1 cellular context compared by ENCODE assay signal in the genomic region with DNA sequence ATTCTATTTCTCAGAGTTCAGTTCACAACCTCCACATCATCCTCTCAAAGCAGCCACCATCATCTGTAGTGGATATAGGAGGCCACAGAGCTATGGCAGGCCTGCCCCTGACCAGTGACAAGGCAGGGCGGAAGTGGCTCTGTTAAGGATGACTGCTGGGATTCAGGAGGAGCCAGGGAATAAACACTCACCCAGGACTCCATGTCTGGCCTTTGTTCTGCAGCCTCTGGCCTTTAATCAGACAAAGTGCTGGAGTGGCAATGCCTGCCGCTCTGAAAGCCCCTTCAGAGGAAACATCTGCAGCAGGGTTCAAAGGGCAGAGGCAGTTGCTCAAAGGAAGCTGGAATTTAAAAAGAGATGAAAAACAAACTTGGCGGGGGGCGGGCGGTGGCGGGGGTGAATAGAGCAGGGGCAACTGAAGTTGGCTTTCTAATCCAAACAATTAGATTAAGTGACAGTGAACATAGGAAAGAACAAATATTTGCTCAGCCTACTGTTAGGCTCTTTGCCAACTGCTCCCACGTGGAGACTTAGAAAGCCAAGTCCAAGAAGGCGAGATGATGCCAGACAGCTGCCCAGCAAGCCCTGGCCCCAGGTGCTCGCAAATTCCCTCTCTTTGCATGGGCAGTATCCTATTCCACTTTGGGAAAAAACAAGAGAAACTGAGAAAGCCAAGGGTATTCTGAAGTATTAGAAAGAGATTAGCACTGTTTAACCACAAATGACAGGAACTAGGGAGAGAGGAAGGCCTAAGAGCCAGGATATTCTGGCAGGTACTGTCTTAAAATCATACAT.
TF ChIP-seq lines count a peak whose summit lies in the region.

No MANE protein-coding gene starts in this region.

TF ChIP-seq in HepG2, 621 proteins besides CTCF, POLR2A, EP300 and RAD21 (continued from another document and continues in another):
- no peak for TF ChIP-seq ZNF275 (CRISPR knock-in tag; IDR thresholded peaks at IDR 0.05; ENCODE audit: borderline replicate concordance)
- TF ChIP-seq, protein P1, sequence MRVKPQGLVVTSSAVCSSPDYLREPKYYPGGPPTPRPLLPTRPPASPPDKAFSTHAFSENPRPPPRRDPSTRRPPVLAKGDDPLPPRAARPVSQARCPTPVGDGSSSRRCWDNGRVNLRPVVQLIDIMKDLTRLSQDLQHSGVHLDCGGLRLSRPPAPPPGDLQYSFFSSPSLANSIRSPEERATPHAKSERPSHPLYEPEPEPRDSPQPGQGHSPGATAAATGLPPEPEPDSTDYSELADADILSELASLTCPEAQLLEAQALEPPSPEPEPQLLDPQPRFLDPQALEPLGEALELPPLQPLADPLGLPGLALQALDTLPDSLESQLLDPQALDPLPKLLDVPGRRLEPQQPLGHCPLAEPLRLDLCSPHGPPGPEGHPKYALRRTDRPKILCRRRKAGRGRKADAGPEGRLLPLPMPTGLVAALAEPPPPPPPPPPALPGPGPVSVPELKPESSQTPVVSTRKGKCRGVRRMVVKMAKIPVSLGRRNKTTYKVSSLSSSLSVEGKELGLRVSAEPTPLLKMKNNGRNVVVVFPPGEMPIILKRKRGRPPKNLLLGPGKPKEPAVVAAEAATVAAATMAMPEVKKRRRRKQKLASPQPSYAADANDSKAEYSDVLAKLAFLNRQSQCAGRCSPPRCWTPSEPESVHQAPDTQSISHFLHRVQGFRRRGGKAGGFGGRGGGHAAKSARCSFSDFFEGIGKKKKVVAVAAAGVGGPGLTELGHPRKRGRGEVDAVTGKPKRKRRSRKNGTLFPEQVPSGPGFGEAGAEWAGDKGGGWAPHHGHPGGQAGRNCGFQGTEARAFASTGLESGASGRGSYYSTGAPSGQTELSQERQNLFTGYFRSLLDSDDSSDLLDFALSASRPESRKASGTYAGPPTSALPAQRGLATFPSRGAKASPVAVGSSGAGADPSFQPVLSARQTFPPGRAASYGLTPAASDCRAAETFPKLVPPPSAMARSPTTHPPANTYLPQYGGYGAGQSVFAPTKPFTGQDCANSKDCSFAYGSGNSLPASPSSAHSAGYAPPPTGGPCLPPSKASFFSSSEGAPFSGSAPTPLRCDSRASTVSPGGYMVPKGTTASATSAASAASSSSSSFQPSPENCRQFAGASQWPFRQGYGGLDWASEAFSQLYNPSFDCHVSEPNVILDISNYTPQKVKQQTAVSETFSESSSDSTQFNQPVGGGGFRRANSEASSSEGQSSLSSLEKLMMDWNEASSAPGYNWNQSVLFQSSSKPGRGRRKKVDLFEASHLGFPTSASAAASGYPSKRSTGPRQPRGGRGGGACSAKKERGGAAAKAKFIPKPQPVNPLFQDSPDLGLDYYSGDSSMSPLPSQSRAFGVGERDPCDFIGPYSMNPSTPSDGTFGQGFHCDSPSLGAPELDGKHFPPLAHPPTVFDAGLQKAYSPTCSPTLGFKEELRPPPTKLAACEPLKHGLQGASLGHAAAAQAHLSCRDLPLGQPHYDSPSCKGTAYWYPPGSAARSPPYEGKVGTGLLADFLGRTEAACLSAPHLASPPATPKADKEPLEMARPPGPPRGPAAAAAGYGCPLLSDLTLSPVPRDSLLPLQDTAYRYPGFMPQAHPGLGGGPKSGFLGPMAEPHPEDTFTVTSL (CRISPR knock-in tag; IDR thresholded peaks at IDR 0.05; ENCODE audit: borderline replicate concordance) = 0 out of 2 replicates have a peak, but pooled peaks have one; percentile 37
- TF ChIP-seq HHEX (CRISPR knock-in tag; IDR thresholded peaks at IDR 0.05) = peak; percentile 82
- TF ChIP-seq FOXM1 (CRISPR knock-in tag; IDR thresholded peaks at IDR 0.05) = no peak
- no peak for TF ChIP-seq ZNF788 (CRISPR knock-in tag; IDR thresholded peaks at IDR 0.05; ENCODE audit: borderline replicate concordance)
- TF ChIP-seq ZNF382 (CRISPR knock-in tag; IDR thresholded peaks at IDR 0.05; ENCODE audit: borderline replicate concordance) = no peak
- peak; percentile 63; the same call in 1 of the 2 replicates for TF ChIP-seq NR2C2 (CRISPR knock-in tag; IDR thresholded peaks at IDR 0.05; ENCODE audit: borderline replicate concordance)
- TF ChIP-seq ZKSCAN1 (IDR thresholded peaks at IDR 0.05; ENCODE audit: low read length) = no peak
- no peak for TF ChIP-seq NCOA5 (CRISPR knock-in tag; IDR thresholded peaks at IDR 0.05)
- TF ChIP-seq, protein P2, sequence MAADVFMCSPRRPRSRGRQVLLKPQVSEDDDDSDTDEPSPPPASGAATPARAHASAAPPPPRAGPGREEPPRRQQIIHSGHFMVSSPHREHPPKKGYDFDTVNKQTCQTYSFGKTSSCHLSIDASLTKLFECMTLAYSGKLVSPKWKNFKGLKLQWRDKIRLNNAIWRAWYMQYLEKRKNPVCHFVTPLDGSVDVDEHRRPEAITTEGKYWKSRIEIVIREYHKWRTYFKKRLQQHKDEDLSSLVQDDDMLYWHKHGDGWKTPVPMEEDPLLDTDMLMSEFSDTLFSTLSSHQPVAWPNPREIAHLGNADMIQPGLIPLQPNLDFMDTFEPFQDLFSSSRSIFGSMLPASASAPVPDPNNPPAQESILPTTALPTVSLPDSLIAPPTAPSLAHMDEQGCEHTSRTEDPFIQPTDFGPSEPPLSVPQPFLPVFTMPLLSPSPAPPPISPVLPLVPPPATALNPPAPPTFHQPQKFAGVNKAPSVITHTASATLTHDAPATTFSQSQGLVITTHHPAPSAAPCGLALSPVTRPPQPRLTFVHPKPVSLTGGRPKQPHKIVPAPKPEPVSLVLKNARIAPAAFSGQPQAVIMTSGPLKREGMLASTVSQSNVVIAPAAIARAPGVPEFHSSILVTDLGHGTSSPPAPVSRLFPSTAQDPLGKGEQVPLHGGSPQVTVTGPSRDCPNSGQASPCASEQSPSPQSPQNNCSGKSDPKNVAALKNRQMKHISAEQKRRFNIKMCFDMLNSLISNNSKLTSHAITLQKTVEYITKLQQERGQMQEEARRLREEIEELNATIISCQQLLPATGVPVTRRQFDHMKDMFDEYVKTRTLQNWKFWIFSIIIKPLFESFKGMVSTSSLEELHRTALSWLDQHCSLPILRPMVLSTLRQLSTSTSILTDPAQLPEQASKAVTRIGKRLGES (CRISPR knock-in tag; IDR thresholded peaks at IDR 0.05; ENCODE audit: borderline replicate concordance) = no peak
- TF ChIP-seq CBFB (CRISPR knock-in tag; IDR thresholded peaks at IDR 0.05) = no peak
- no peak for TF ChIP-seq ZNF747 (CRISPR knock-in tag; IDR thresholded peaks at IDR 0.05; ENCODE audit: borderline replicate concordance)
- no peak for TF ChIP-seq KMT2B (CRISPR knock-in tag; IDR thresholded peaks at IDR 0.05)
- TF ChIP-seq RFXANK (CRISPR knock-in tag; IDR thresholded peaks at IDR 0.05) = no peak
- TF ChIP-seq, protein P3, sequence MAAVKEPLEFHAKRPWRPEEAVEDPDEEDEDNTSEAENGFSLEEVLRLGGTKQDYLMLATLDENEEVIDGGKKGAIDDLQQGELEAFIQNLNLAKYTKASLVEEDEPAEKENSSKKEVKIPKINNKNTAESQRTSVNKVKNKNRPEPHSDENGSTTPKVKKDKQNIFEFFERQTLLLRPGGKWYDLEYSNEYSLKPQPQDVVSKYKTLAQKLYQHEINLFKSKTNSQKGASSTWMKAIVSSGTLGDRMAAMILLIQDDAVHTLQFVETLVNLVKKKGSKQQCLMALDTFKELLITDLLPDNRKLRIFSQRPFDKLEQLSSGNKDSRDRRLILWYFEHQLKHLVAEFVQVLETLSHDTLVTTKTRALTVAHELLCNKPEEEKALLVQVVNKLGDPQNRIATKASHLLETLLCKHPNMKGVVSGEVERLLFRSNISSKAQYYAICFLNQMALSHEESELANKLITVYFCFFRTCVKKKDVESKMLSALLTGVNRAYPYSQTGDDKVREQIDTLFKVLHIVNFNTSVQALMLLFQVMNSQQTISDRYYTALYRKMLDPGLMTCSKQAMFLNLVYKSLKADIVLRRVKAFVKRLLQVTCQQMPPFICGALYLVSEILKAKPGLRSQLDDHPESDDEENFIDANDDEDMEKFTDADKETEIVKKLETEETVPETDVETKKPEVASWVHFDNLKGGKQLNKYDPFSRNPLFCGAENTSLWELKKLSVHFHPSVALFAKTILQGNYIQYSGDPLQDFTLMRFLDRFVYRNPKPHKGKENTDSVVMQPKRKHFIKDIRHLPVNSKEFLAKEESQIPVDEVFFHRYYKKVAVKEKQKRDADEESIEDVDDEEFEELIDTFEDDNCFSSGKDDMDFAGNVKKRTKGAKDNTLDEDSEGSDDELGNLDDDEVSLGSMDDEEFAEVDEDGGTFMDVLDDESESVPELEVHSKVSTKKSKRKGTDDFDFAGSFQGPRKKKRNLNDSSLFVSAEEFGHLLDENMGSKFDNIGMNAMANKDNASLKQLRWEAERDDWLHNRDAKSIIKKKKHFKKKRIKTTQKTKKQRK (IDR thresholded peaks at IDR 0.05; ENCODE audit: low read length) = no peak
- TF ChIP-seq ZNF512 (CRISPR knock-in tag; IDR thresholded peaks at IDR 0.05) = no peak
- no peak for TF ChIP-seq MTF2 (CRISPR knock-in tag; IDR thresholded peaks at IDR 0.05; ENCODE audit: borderline replicate concordance)
- TF ChIP-seq ZIK1 (CRISPR knock-in tag; IDR thresholded peaks at IDR 0.05; ENCODE audit: borderline replicate concordance, low read depth) = no peak
- TF ChIP-seq PHF20 (CRISPR knock-in tag; IDR thresholded peaks at IDR 0.05) = no peak
- no peak for TF ChIP-seq RBAK (CRISPR knock-in tag; IDR thresholded peaks at IDR 0.05)
- no peak for TF ChIP-seq ZNF598 (CRISPR knock-in tag; IDR thresholded peaks at IDR 0.05; ENCODE audit: borderline replicate concordance)
- TF ChIP-seq HNF4G (IDR thresholded peaks at IDR 0.05; ENCODE audit: borderline replicate concordance, low read depth, low read length) = peak; percentile 74
- TF ChIP-seq HNF4G (CRISPR knock-in tag; IDR thresholded peaks at IDR 0.05; ENCODE audit: borderline replicate concordance, low read depth) = peak; percentile 47; the same call in 1 of the 2 replicates
- TF ChIP-seq, protein P4, sequence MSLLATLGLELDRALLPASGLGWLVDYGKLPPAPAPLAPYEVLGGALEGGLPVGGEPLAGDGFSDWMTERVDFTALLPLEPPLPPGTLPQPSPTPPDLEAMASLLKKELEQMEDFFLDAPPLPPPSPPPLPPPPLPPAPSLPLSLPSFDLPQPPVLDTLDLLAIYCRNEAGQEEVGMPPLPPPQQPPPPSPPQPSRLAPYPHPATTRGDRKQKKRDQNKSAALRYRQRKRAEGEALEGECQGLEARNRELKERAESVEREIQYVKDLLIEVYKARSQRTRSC (CRISPR knock-in tag; IDR thresholded peaks at IDR 0.05; ENCODE audit: low read depth) = no peak
- no peak for TF ChIP-seq RELA (CRISPR knock-in tag; IDR thresholded peaks at IDR 0.05)
- no peak for TF ChIP-seq ATRX (CRISPR knock-in tag; IDR thresholded peaks at IDR 0.05; ENCODE audit: borderline replicate concordance)
- TF ChIP-seq KDM5A (IDR thresholded peaks at IDR 0.05; ENCODE audit: borderline replicate concordance, low read length) = no peak
- TF ChIP-seq ISL2 (CRISPR knock-in tag; IDR thresholded peaks at IDR 0.05) = peak; percentile 55; the same call in 1 of the 2 replicates
- no peak for TF ChIP-seq MTF1 (CRISPR knock-in tag; IDR thresholded peaks at IDR 0.05)
- no peak for TF ChIP-seq ATM (IDR thresholded peaks at IDR 0.05; ENCODE audit: borderline replicate concordance)
- TF ChIP-seq HNRNPL (IDR thresholded peaks at IDR 0.05; ENCODE audit: low read depth, low read length) = no peak
- TF ChIP-seq ZNF317 (CRISPR knock-in tag; IDR thresholded peaks at IDR 0.05) = no peak
- no peak for TF ChIP-seq TGIF2 (CRISPR knock-in tag; IDR thresholded peaks at IDR 0.05)
- TF ChIP-seq SP1 (IDR thresholded peaks at IDR 0.05) = no peak
- TF ChIP-seq SP1 (CRISPR knock-in tag; IDR thresholded peaks at IDR 0.05) = no peak
- TF ChIP-seq RFX5 (IDR thresholded peaks at IDR 0.05; ENCODE audit: low read depth, low read length) = no peak
- TF ChIP-seq JUND (CRISPR knock-in tag; IDR thresholded peaks at IDR 0.05) = no peak
- TF ChIP-seq, protein P5, sequence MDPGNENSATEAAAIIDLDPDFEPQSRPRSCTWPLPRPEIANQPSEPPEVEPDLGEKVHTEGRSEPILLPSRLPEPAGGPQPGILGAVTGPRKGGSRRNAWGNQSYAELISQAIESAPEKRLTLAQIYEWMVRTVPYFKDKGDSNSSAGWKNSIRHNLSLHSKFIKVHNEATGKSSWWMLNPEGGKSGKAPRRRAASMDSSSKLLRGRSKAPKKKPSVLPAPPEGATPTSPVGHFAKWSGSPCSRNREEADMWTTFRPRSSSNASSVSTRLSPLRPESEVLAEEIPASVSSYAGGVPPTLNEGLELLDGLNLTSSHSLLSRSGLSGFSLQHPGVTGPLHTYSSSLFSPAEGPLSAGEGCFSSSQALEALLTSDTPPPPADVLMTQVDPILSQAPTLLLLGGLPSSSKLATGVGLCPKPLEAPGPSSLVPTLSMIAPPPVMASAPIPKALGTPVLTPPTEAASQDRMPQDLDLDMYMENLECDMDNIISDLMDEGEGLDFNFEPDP (CRISPR knock-in tag; conservative IDR thresholded peaks at IDR 0.05) = no peak
- no peak for TF ChIP-seq CEBPG (CRISPR knock-in tag; IDR thresholded peaks at IDR 0.05)
- TF ChIP-seq MIER2 (CRISPR knock-in tag; IDR thresholded peaks at IDR 0.05) = no peak
- TF ChIP-seq ZKSCAN8 (CRISPR knock-in tag; IDR thresholded peaks at IDR 0.05; ENCODE audit: borderline replicate concordance) = no peak
- 0 out of 2 replicates have a peak, but pooled peaks have one; percentile 30 for TF ChIP-seq TFE3 (CRISPR knock-in tag; IDR thresholded peaks at IDR 0.05)
- TF ChIP-seq GATAD1 (CRISPR knock-in tag; IDR thresholded peaks at IDR 0.05) = no peak
- TF ChIP-seq KMT2A (CRISPR knock-in tag; IDR thresholded peaks at IDR 0.05) = no peak
